8 cellular contexts compared by ENCODE assay signal in the genomic region with DNA sequence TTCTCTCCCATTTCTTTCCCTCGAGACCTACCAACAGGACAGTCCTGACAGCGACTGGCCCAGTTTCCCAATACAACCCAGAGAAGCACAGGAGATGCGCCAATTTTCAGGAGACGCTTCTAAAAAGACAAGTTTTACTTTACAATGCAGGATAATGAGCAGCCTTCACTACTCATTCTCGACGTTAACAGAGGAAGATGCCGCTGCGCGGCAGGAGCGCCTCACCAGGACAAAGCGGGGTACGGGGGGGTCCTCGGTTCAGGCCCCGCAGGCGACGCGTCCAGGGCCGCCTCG. TPM values are rescaled to one million over a fixed set of nuclear protein-coding genes. Genes with fewer than 3 reads are reported as not detected.
A peak's percentile ranks its signal among the peaks of the same experiment; 100 is the strongest.
DNase-seq lines count a peak whose midpoint lies in the region; ATAC-seq and TF ChIP-seq lines count a peak whose summit lies in the region.

No MANE protein-coding gene starts in this region.

- peak overlapping the region; percentile 88 for H3K4me3 Mint-ChIP-seq in CD4-positive, alpha-beta T cell

- H3K4me3 ChIP-seq in adipocyte (ENCODE audit: low read length) (peak overlapping the region; percentile 87), iPS-18a (ENCODE audit: low read length) (peak overlapping the region; percentile 76)

- CTCF ChIA-PET in CD4-positive, alpha-beta T cell (lab: Charles Lee), result no interaction called here

- intact Hi-C loops in CD4-positive, alpha-beta T cell (cut with DNase I, micrococcal nuclease), result loop anchor here (2.0 to 10.0 kb wide), 6 partner anchors 85 to 618 kb away; no protein-coding TSS in a partner anchor

- H3K27ac ChIP-seq in CD4-positive, alpha-beta T cell (ENCODE audit: low read depth, low read length), result peak overlapping the region; percentile 21
- no peak overlapping the region for H3K27ac ChIP-seq in iPS-18a (ENCODE audit: low read length)

- H3K36me3 ChIP-seq in adipocyte (ENCODE audit: control insufficient read depth, insufficient read depth, low read length, severe bottlenecking), result no peaks in the 10 kb centered on the region
- no peaks in the 10 kb centered on the region for H3K36me3 ChIP-seq in iPS-18a (ENCODE audit: control insufficient read depth, low read depth, low read length)

- H3K36me3 Mint-ChIP-seq in CD4-positive, alpha-beta T cell (ENCODE audit: low read depth), result peaks cover 9% of the 10 kb centered on the region

- H3K4me1 Mint-ChIP-seq in CD4-positive, alpha-beta T cell (ENCODE audit: low read depth), result peaks cover 23% of the 10 kb centered on the region

- DNase-seq in CD4-positive, alpha-beta T cell, result peak in 2 of 10 experiments; percentile 6 to 11
- DNase-seq in adipocyte (ENCODE audit: low read depth) (peak; percentile 27), SK-N-DZ (ENCODE audit: low spot score) (no peak), germinal center (ENCODE audit: low spot score) (no peak)
- no peak for DNase-seq in stimulated activated naive CD8-positive, alpha-beta T cell treated with anti-CD3 and anti-CD28 coated beads, Interleukin-15, Interleukin-2, amounts not matched to agents 100 U/mL and 50 U/mL, for 24 hours

- peaks cover 6% of the 10 kb centered on the region for H3K4me1 ChIP-seq in adipocyte (ENCODE audit: control insufficient read depth, insufficient read depth, low read length)
- H3K4me1 ChIP-seq in iPS-18a (ENCODE audit: control insufficient read depth, low read depth, low read length), result no peaks in the 10 kb centered on the region

- peak overlapping the region; percentile 72 for H3K27ac Mint-ChIP-seq in CD4-positive, alpha-beta T cell

- H3K27me3 ChIP-seq in CD4-positive, alpha-beta T cell (ENCODE audit: control insufficient read depth, insufficient read depth, low read length), result no peaks in the 10 kb centered on the region
- H3K27me3 ChIP-seq in adipocyte (replicated peaks; ENCODE audit: control insufficient read depth, insufficient read depth, low read length) (no peaks in the 10 kb centered on the region), iPS-18a (ENCODE audit: control insufficient read depth, insufficient read depth, low read length) (no peaks in the 10 kb centered on the region)

- H3K9me3 ChIP-seq in CD4-positive, alpha-beta T cell (ENCODE audit: control insufficient read depth, low read length), result no peaks in the 10 kb centered on the region
- H3K9me3 ChIP-seq in adipocyte (ENCODE audit: control insufficient read depth, low read length) (no peaks in the 10 kb centered on the region), iPS-18a (ENCODE audit: control insufficient read depth, low read depth, low read length) (peaks cover 4% of the 10 kb centered on the region)

- peak; percentile 29 for ATAC-seq in CD4-positive, alpha-beta T cell (ENCODE audit: poor library complexity)
- ATAC-seq in GM19351 (IDR thresholded peaks at IDR 0.05; ENCODE audit: unreplicated experiment) (peak; percentile 26), HG03442 (IDR thresholded peaks at IDR 0.05; ENCODE audit: unreplicated experiment) (peak; percentile 26)
- peak; percentile 5 for ATAC-seq in stimulated activated naive CD8-positive, alpha-beta T cell treated with anti-CD3 and anti-CD28 coated beads, Interleukin-15, Interleukin-2, amounts not matched to agents 100 U/mL and 50 U/mL, for 24 hours

- H3K9ac ChIP-seq in adipocyte (ENCODE audit: low read length) (peak overlapping the region; percentile 81), iPS-18a (ENCODE audit: low read length) (no peak overlapping the region)

- POLR2A ChIA-PET in CD4-positive, alpha-beta T cell (lab: Charles Lee), result no interaction called here

- H3K9me3 Mint-ChIP-seq in CD4-positive, alpha-beta T cell, result no peaks in the 10 kb centered on the region

- H3K27me3 Mint-ChIP-seq in CD4-positive, alpha-beta T cell, result no peaks in the 10 kb centered on the region

- TF ChIP-seq CTCF in CD4-positive, alpha-beta T cell (IDR thresholded peaks at IDR 0.05), result no peak

RNA-seq across cellular contexts. Expression of a gene that starts 0.7 kb away (rescaled TPM):
- total RNA-seq in CD4-positive, alpha-beta T cell, result 1 to 10 TPM; 6.5 to 8.5 TPM
- 2.9 and 4.1 TPM in 2 replicates for polyA plus RNA-seq in SK-N-DZ (2014; cell fraction: cytosol; rRNA removed)
- 6.7 and 95.8 TPM in 2 replicates for polyA plus RNA-seq in SK-N-DZ (2014; cell fraction: nucleus; rRNA removed)
